ENCODE assay signal across 8 cellular contexts in genomic region chr4:163166041-163166579, GRCh38. TPM values are rescaled to one million over a fixed set of nuclear protein-coding genes. Genes with fewer than 3 reads are reported as not detected.
DNase-seq lines count a peak whose midpoint lies in the region; ATAC-seq, FAIRE-seq and TF ChIP-seq lines count a peak whose summit lies in the region.

No MANE protein-coding gene starts in this region.

- H3K27me3 ChIP-seq in H7 (ENCODE audit: control insufficient read depth, insufficient read depth, low read length): no peaks in the 10 kb centered on the region
- no peaks in the 10 kb centered on the region for H3K27me3 ChIP-seq in right lobe of liver

- H3K36me3 ChIP-seq in H7 (replicated peaks; ENCODE audit: control insufficient read depth, insufficient read depth, low read length) (no peaks in the 10 kb centered on the region; the same call in none of the 2 replicates), right lobe of liver (peaks cover 0 to 15% (median 3%) of the 10 kb centered on the region in 4 donors)

- H3K36me3 Mint-ChIP-seq in activated CD4-positive, alpha-beta T cell treated with anti-CD3 and anti-CD28 coated beads for 36 hours (ENCODE audit: low read depth): peaks cover 40% of the 10 kb centered on the region

- DNase-seq in GM12891 (ENCODE audit: insufficient read length, low spot score): peak; percentile 39
- DNase-seq in H7: peak; percentile 76
- peak; percentile 34 for DNase-seq in LoVo (ENCODE audit: low spot score)
- peak; percentile 73 for DNase-seq in activated CD4-positive, alpha-beta T cell treated with anti-CD3 and anti-CD28 coated beads for 36 hours
- DNase-seq in coronary artery (ENCODE audit: low spot score): peak; percentile 79
- DNase-seq in right lobe of liver: peak; percentile 58 to 64 (median 60)
- peak; percentile 34 to 35 for DNase-seq in stimulated activated CD4-positive, alpha-beta T cell treated with anti-CD3 and anti-CD28 coated beads, Interleukin-4, amount 100 ng/mL, for 48 hours (ENCODE audit: low read depth in 2 of 2)
- no peak for DNase-seq in NCI-H187 (lab: John Stamatoyannopoulos, UW)

- POLR2A ChIA-PET in activated CD4-positive, alpha-beta T cell treated with anti-CD3 and anti-CD28 coated beads for 36 hours (lab: Charles Lee): no interaction called here

- peaks cover 0 to 23% (median 0%) of the 10 kb centered on the region in 4 donors for H3K4me1 ChIP-seq in right lobe of liver

- no peaks in the 10 kb centered on the region for H3K9me3 ChIP-seq in right lobe of liver

- TF ChIP-seq CTCF in coronary artery (IDR thresholded peaks at IDR 0.05) (no peak), right lobe of liver (IDR thresholded peaks at IDR 0.05) (no peak)

- ATAC-seq in activated CD4-positive, alpha-beta T cell treated with anti-CD3 and anti-CD28 coated beads for 36 hours: peak; percentile 65
- ATAC-seq in right lobe of liver: peak; percentile 77 to 81 (median 80)

- H3K27ac ChIP-seq in coronary artery (peak overlapping the region; percentile 89 to 92), right lobe of liver (peak overlapping the region; percentile 76 to 77 (median 77))

- H3K4me3 ChIP-seq in H7 (ENCODE audit: insufficient read depth, low read depth, low read length) (peak overlapping the region; percentile 84), coronary artery (peak overlapping the region; percentile 94), right lobe of liver (peak overlapping the region; percentile 72 to 88 (median 83))

- CTCF ChIA-PET in activated CD4-positive, alpha-beta T cell treated with anti-CD3 and anti-CD28 coated beads for 36 hours (lab: Charles Lee): interaction anchor here (0.5 to 0.7 kb wide), 3 partner anchors 54 to 656 kb away, joined by 3 read pairs; no protein-coding TSS in a partner anchor

- 0% methylated on average over 10 of the region's 41 CpGs for WGBS in right lobe of liver (ENCODE audit: insufficient coverage, low coverage, low lambda C conversion rate, missing lambda C conversion rate)

- intact Hi-C loops in activated CD4-positive, alpha-beta T cell treated with anti-CD3 and anti-CD28 coated beads for 36 hours (cut with DNase I, micrococcal nuclease): loop anchor here (1.0 to 10.0 kb wide), 6 partner anchors 166 to 1946 kb away; partner anchors contain the start of genes TMA16 (in 2 of the 2), NPY1R (in 1 of the 2) and TMEM192 (in 1 of the 2)
- intact Hi-C loops in right lobe of liver (cut with DNase I): no loop called here

- no peaks in the 10 kb centered on the region for H3K27me3 Mint-ChIP-seq in activated CD4-positive, alpha-beta T cell treated with anti-CD3 and anti-CD28 coated beads for 36 hours

- peak overlapping the region; percentile 89 for H3K27ac Mint-ChIP-seq in activated CD4-positive, alpha-beta T cell treated with anti-CD3 and anti-CD28 coated beads for 36 hours

- FAIRE-seq in GM12891 (lab: Jason Lieb, UNC): peak; percentile 76

- TF ChIP-seq POLR2A in GM12891 (IDR thresholded peaks at IDR 0.05; ENCODE audit: low read depth, low read length) (no peak), right lobe of liver (IDR thresholded peaks at IDR 0.05) (no peak)

- H3K4me1 Mint-ChIP-seq in activated CD4-positive, alpha-beta T cell treated with anti-CD3 and anti-CD28 coated beads for 36 hours: peaks cover 44% of the 10 kb centered on the region

- H3K9me3 Mint-ChIP-seq in activated CD4-positive, alpha-beta T cell treated with anti-CD3 and anti-CD28 coated beads for 36 hours (ENCODE audit: low read depth): no peaks in the 10 kb centered on the region

- H3K4me3 Mint-ChIP-seq in activated CD4-positive, alpha-beta T cell treated with anti-CD3 and anti-CD28 coated beads for 36 hours: peak overlapping the region; percentile 81

TF ChIP-seq in GM12891, 5 proteins besides CTCF, POLR2A, EP300 and RAD21:
- TF ChIP-seq TAF1 (IDR thresholded peaks at IDR 0.05; ENCODE audit: low read depth, low read length) (no peak), POLR2AphosphoS5 (IDR thresholded peaks at IDR 0.05; ENCODE audit: low read depth, low read length) (no peak), SPI1 (IDR thresholded peaks at IDR 0.05; ENCODE audit: low read depth, low read length) (no peak), POU2F2 (IDR thresholded peaks at IDR 0.05; ENCODE audit: low read depth, low read length) (no peak), PAX5 (IDR thresholded peaks at IDR 0.05; ENCODE audit: insufficient read depth, low read length, severe bottlenecking) (no peak)

RNA-seq across cellular contexts. Expression of gene NAF1, which starts 0.6 kb away (rescaled TPM):
- polyA plus RNA-seq in GM12891 (2012; ENCODE audit: low read depth, missing spikeins): 9.5 TPM
- 14.2 and 16.9 TPM in 2 replicates for total RNA-seq in H7 (2014; rRNA removed; shearing (Covaris generic))
- 10 to 100 TPM; 28.1 to 28.3 TPM for total RNA-seq in activated CD4-positive, alpha-beta T cell treated with anti-CD3 and anti-CD28 coated beads for 36 hours
- 1 to 10 TPM; 5.3 to 8.5 (median 8.1) TPM for total RNA-seq in right lobe of liver

Comparison
In these comparisons a context has a peak if more than half of its experiments do, and no peak if none do; other contexts are left out.
1. DNase-seq: peak in GM12891 (single experiment), H7 (single experiment), LoVo (single experiment), activated CD4-positive, alpha-beta T cell treated with anti-CD3 and anti-CD28 coated beads for 36 hours (single experiment), coronary artery (single experiment), right lobe of liver (3 of 3) and stimulated activated CD4-positive, alpha-beta T cell treated with anti-CD3 and anti-CD28 coated beads, Interleukin-4, amount 100 ng/mL, for 48 hours (2 of 2); none in NCI-H187 (0 of 2).
2. intact Hi-C loops: an anchor here in activated CD4-positive, alpha-beta T cell treated with anti-CD3 and anti-CD28 coated beads for 36 hours (1.0 to 10.0 kb wide); none called in right lobe of liver.
3. Peak in every context shown above with its lines, with median percentiles within 50 percentile points of each other: H3K4me3 ChIP-seq.